ENCODE assay signal across 1 cellular context in the genomic region with DNA sequence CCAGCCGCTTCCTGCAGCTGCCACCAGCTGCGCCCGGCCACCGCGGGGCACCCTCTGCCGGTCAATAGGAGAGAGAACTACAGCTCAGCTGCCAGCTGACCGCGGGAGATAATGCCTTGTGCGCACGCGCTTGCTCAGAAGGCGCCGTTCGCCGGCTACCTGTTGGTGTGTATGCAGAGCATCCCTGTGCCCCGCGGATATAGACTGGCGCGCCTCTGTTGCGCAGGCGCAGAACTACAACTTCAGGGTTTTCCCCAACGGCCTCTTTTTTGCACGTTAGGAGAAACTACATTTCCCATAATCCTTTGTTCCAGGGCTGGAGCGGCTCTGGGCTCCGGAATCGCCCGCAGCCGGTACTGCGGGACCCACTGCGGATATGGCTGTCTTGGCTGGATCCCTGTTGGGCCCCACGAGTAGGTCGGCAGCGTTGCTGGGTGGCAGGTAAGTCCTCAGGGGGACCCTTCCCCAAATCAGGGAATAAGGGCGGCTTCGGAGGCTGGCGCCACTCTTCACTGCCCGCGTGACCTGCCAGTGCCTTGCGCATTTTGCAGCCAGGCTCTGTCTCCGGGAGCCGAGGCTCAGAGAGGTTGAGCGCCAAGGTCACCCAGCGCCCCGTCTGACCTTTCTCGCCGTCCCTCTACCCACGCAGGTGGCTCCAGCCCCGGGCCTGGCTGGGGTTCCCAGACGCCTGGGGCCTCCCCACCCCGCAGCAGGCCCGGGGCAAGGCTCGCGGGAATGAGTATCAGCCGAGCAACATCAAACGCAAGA.
TF ChIP-seq lines count a peak whose summit lies in the region.

TSS of gene MRPL34 (plus strand) at position 356 of the 768 bp plus-strand sequence. CDS start at position 377, 21 bp downstream.

TF ChIP-seq in A549, 52 proteins besides CTCF, POLR2A, EP300 and RAD21 (continued from another document):
- TF ChIP-seq ATOH8 (CRISPR knock-in tag; IDR thresholded peaks at IDR 0.05; ENCODE audit: low read depth) (no peak), NFE2L2 (conservative IDR thresholded peaks at IDR 0.05; ENCODE audit: low read length) (no peak)
TF ChIP-seq in A549: peak in this region for 9.
